9 cellular contexts compared by ENCODE assay signal in the genomic region with DNA sequence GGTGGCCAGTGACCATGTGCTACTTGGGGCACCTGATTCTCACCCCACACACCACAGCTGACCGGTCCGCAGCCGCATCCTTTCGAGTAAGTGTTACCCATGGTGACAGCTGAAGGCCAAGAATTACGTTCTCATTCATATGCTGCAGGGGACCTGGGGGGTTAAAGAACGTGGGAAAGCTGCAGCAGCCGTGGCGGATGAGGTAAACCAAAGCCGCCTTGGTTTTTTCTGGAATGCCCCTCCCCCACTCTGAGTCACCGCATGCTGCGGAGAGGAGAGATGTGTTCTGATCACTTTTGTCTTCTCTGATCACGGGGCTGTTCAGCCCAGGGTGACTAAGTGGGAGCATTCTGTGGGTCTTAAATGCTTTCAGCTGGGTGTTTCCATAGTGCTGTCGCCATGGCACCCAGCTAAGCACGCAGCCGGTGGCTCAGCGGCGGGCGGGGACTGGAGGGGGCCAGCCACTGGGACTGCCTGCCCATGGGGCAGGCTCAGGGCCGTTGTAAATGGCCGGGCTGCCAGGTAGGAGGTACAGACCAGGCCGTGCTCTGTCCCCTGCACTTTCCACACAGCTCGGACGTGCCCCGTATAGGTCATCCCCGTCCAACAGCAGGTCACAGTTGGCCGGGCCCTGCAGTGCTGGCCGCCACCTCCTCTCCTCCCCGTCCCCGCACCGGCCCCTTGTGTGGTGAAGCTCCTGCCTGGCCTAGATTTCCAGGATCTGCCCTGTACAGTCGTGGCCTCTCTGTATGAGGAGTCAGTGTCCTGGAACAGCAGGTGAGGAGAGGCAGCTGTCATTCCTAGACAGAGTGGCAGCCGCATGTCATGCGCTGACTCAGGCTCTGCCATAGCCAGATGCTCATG.
DNase-seq lines count a peak whose midpoint lies in the region; ATAC-seq and TF ChIP-seq lines count a peak whose summit lies in the region.
"Had no signal": no experiment of that assay in that cellular context is flagged by ENCODE, and none has a peak within 500 bp of the region (broad histone marks: within the 10 kb centered on the region; RNA-seq: fewer than 3 reads in every experiment).

No MANE protein-coding gene starts in this region.

- no peak overlapping the region for H2AFZ ChIP-seq in H9 (ENCODE audit: low read length)

- no peak overlapping the region; the same call in 1 of the 2 replicates for H3K4ac ChIP-seq in H9 (ENCODE audit: low read depth, low read length)

- H3K27me3 ChIP-seq in H9 (ENCODE audit: insufficient read depth, low read length), result no peaks in the 10 kb centered on the region

- no peak overlapping the region for H4K8ac ChIP-seq in H9 (replicated peaks; ENCODE audit: insufficient read length, low read depth, low read length)

- H3K23me2 ChIP-seq in H9 (ENCODE audit: insufficient read length, low read depth, low read length, poor library complexity, severe bottlenecking), result no peaks in the 10 kb centered on the region

- H4K91ac ChIP-seq in H9 (ENCODE audit: insufficient read length, low read depth, low read length), result no peak overlapping the region

- H2BK120ac ChIP-seq in H9 (ENCODE audit: low read depth, low read length, poor library complexity, severe bottlenecking), result no peak overlapping the region

- no peak overlapping the region for H2BK12ac ChIP-seq in H9 (ENCODE audit: insufficient read length, low read depth, low read length)

- no peak overlapping the region for H3K9ac ChIP-seq in H9 (ENCODE audit: extremely low read depth, insufficient read length, low read length)

- DNase-seq in H9 (peak; percentile 86), NCI-H460 (ENCODE audit: extremely low read depth, low read depth) (peak; percentile 43), dermis blood vessel endothelial cell (peak; percentile 98), lung microvascular endothelial cell (ENCODE audit: low read depth in 2 of 2) (peak; percentile 71 to 99), SKM-1 treated with dmso at 0.1 percent for 144 hours (lab: John Stamatoyannopoulos, UW; ENCODE audit: unreplicated experiment) (no peak)
- peak; percentile 91 to 94 for DNase-seq in activated CD4-positive, alpha-beta T cell treated with anti-CD3 and anti-CD28 coated beads, Interleukin-2, amount 50 U/mL, for 48 hours
- peak; percentile 67 to 91 (median 81) for DNase-seq in stimulated activated CD4-positive, alpha-beta T cell treated with anti-CD3 and anti-CD28 coated beads, TNF-alpha, amount 100 ng/mL, for 1 hour (ENCODE audit: low read depth in 3 of 3, low spot score in 1 of 3)

- no peak for ATAC-seq in GM21619 (IDR thresholded peaks at IDR 0.05; ENCODE audit: unreplicated experiment)

- TF ChIP-seq CTCF in H9 (conservative IDR thresholded peaks at IDR 0.05), result 0 out of 3 replicates have a peak, but pooled peaks have one; percentile 11

- peaks cover 3% of the 10 kb centered on the region; the same call in 1 of the 2 replicates for H3K27me3 Mint-ChIP-seq in H9 (ENCODE audit: low read depth)

- H3K4me1 ChIP-seq in H9 (ENCODE audit: insufficient read depth, low read length), result no peaks in the 10 kb centered on the region; the same call in 1 of the 2 replicates

- H3K23ac ChIP-seq in H9 (ENCODE audit: insufficient read length, low read depth, low read length), result no peak overlapping the region

- H3K56ac ChIP-seq in H9 (ENCODE audit: insufficient read length, low read depth, low read length), result no peak overlapping the region

- no CpG with 5 or more reads among the region's 33 CpGs for WGBS in H9 (ENCODE audit: extremely low coverage, insufficient read length, low lambda C conversion rate)

- peak overlapping the region; percentile 64 for H3K18ac ChIP-seq in H9 (ENCODE audit: insufficient read length, low read depth, low read length)

- no peak overlapping the region for H3K27ac ChIP-seq in H9 (ENCODE audit: insufficient read length, low read depth, low read length)
- H3K27ac ChIP-seq: neutrophil had no signal

- H3K36me3 Mint-ChIP-seq in H9 (ENCODE audit: insufficient read depth in 1 of 3, low read depth in 3 of 3), result no peaks in the 10 kb centered on the region; a peak in 1 of 7 replicates

- H3K9me3 Mint-ChIP-seq in H9, result no peaks in the 10 kb centered on the region; a peak in 1 of 5 replicates

- no peak overlapping the region for H3K4me2 ChIP-seq in H9 (ENCODE audit: insufficient read depth, insufficient read length, low read length)

- no peaks in the 10 kb centered on the region for H4K20me1 ChIP-seq in H9 (ENCODE audit: control insufficient read depth, insufficient read depth, insufficient read length)

- no peak overlapping the region for H2BK5ac ChIP-seq in H9 (ENCODE audit: insufficient read length, low read length)

- H4K5ac ChIP-seq in H9 (ENCODE audit: insufficient read length, low read depth, low read length), result no peak overlapping the region

- H2AK5ac ChIP-seq in H9 (ENCODE audit: insufficient read length, low read length), result no peak overlapping the region

- peaks cover 36 to 45% of the 10 kb centered on the region in 2 experiments for H3K4me1 Mint-ChIP-seq in H9

- no peak overlapping the region for H3T11ph ChIP-seq in H9 (ENCODE audit: low read length)

- H2BK20ac ChIP-seq in H9 (ENCODE audit: low read depth, low read length, poor library complexity, severe bottlenecking), result no peak overlapping the region

- H3K79me2 ChIP-seq in H9 (ENCODE audit: insufficient read depth, low read length), result no peaks in the 10 kb centered on the region

- no peak overlapping the region for H2BK15ac ChIP-seq in H9 (ENCODE audit: low read depth, low read length)

- H3K79me1 ChIP-seq in H9 (ENCODE audit: insufficient read depth, low read depth, low read length, poor library complexity, severe bottlenecking), result no peaks in the 10 kb centered on the region

- no peak overlapping the region for H3K4me3 Mint-ChIP-seq in H9

- H3K27ac Mint-ChIP-seq in H9, result peak overlapping the region in 2 of 3 experiments; percentile 77 to 94; a peak in 5 of 7 replicates

- H3K9me3 ChIP-seq in H9 (ENCODE audit: control insufficient read depth, low read depth, low read length), result no peaks in the 10 kb centered on the region
- H3K9me3 ChIP-seq: neutrophil had no signal

- H3K14ac ChIP-seq in H9 (ENCODE audit: insufficient read depth, low read length), result peak overlapping the region; percentile 83
